Comparison of ENCODE assay signal across 9 cellular contexts in the genomic region with DNA sequence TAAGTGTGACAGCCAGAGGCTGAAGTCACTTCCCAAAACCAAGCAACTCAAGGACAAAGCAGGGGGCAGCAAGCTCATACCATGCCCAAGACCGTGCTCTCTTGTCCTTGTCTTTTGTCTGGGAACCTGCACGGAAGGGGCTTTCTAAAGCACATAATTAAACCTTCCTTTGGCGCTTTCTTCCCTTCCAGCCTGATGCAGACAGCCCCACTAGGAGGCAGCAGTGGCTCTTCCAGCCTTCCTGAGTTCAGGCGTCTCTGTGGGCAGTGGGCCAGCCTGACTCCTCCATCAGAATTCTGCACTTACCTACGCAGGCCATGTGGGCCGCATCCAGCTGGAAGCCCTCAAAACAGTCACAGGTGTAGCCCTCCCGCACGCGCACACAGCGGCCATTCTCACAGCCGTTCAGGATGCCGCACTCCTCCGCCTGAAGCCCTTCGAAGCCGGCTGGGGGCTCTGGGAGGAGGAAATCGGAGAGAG. TPM values are rescaled to one million over a fixed set of nuclear protein-coding genes. Genes with fewer than 3 reads are reported as not detected.
DNase-seq lines count a peak whose midpoint lies in the region; ATAC-seq and TF ChIP-seq lines count a peak whose summit lies in the region.
"Had no signal": no experiment of that assay in that cellular context is flagged by ENCODE, and none has a peak within 500 bp of the region (broad histone marks: within the 10 kb centered on the region; RNA-seq: fewer than 3 reads in every experiment).

No MANE protein-coding gene starts in this region.

- H3K4me3 ChIP-seq in kidney epithelial cell (ENCODE audit: low read depth, low read length) = no peak overlapping the region
- no peak overlapping the region for H3K4me3 ChIP-seq in tibial artery
- H3K4me3 ChIP-seq: SJSA1 had no signal

- H3K27ac Mint-ChIP-seq in MCF 10A (ENCODE audit: low read depth, unreplicated experiment) = no peak overlapping the region

- H3K4me3 Mint-ChIP-seq in MCF 10A (ENCODE audit: unreplicated experiment) = no peak overlapping the region

- peaks cover 14% of the 10 kb centered on the region for H3K4me1 Mint-ChIP-seq in MCF 10A (ENCODE audit: insufficient read depth, unreplicated experiment)

- TF ChIP-seq CTCF in MCF 10A (IDR thresholded peaks at IDR 0.05; ENCODE audit: unreplicated experiment) = peak; percentile 53
- peak; percentile 82 for TF ChIP-seq CTCF in kidney epithelial cell (IDR thresholded peaks at IDR 0.05; ENCODE audit: insufficient read depth, low read length, poor library complexity, severe bottlenecking)
- peak; percentile 65 to 68 for TF ChIP-seq CTCF in tibial artery (IDR thresholded peaks at IDR 0.05)

- no peaks in the 10 kb centered on the region for H3K9me3 Mint-ChIP-seq in MCF 10A (ENCODE audit: unreplicated experiment)

- peak overlapping the region; percentile 2 to 16 for H3K27ac ChIP-seq in tibial artery
- H3K27ac ChIP-seq: SJSA1 had no signal

- H3K4me1 ChIP-seq in tibial artery = no peaks in the 10 kb centered on the region
- H3K4me1 ChIP-seq: SJSA1 had no signal

- no peaks in the 10 kb centered on the region for H3K27me3 Mint-ChIP-seq in MCF 10A (ENCODE audit: insufficient read depth, unreplicated experiment)

- H3K27me3 ChIP-seq in kidney epithelial cell (ENCODE audit: control insufficient read depth, insufficient read depth, low read length) (no peaks in the 10 kb centered on the region), tibial artery (no peaks in the 10 kb centered on the region)
- H3K27me3 ChIP-seq: SJSA1 had no signal

- CTCF ChIA-PET in MCF 10A (lab: Yijun Ruan, JAX) = interaction anchor here (0.6 to 2.0 kb wide), 18 partner anchors 9 to 281 kb away, joined by 3 to 8 read pairs (median 3); partner anchors contain the start of gene LTBP2

- H3K36me3 ChIP-seq in kidney epithelial cell (ENCODE audit: control insufficient read depth, insufficient read depth, low read length) = no peaks in the 10 kb centered on the region
- H3K36me3 ChIP-seq in tibial artery = peaks cover 18 to 71% (median 45%) of the 10 kb centered on the region in 3 donors

- intact Hi-C loops in MCF 10A (cut with micrococcal nuclease) = loop anchor here (1.0 kb wide), 1 partner anchor 303 kb away; no protein-coding TSS in a partner anchor
- intact Hi-C loops in tibial artery (cut with DNase I; ENCODE audit: low total_unique reads) = loop anchor here (5.0 to 10.0 kb wide), 3 partner anchors 111 to 294 kb away; partner anchors contain the start of genes AREL1, FCF1 and LTBP2

- peak; percentile 76 for DNase-seq in GM03348 (ENCODE audit: low spot score)
- DNase-seq in NCI-H2107 treated with DMSO at 0.1 percent for 48 hours (lab: John Stamatoyannopoulos, UW; ENCODE audit: unreplicated experiment) = peak; percentile 80
- peak; percentile 63 for DNase-seq in MCF 10A (ENCODE audit: unreplicated experiment)
- no peak for DNase-seq in kidney epithelial cell (ENCODE audit: low read depth)
- DNase-seq in tibial artery = peak; percentile 72 to 83
- no peak for DNase-seq in germinal center (ENCODE audit: low spot score)
- no peak for DNase-seq in activated CD4-positive, alpha-beta T cell treated with anti-CD3 and anti-CD28 coated beads for 1 hour

- no peaks in the 10 kb centered on the region for H3K9me3 ChIP-seq in tibial artery
- H3K9me3 ChIP-seq: SJSA1 had no signal

- POLR2A ChIA-PET in MCF 10A (lab: Yijun Ruan, JAX) = interaction anchor here (0.6 to 1.4 kb wide), 2 partner anchors 8 kb away, joined by 3 to 10 read pairs; partner anchors contain the start of genes ISCA2 and NPC2

- no peak for ATAC-seq in GM21360 (IDR thresholded peaks at IDR 0.05; ENCODE audit: unreplicated experiment)

- peaks cover 16% of the 10 kb centered on the region for H3K36me3 Mint-ChIP-seq in MCF 10A (ENCODE audit: insufficient read depth, unreplicated experiment)

- no TSS peak for BruUV-seq in MCF 10A (replicated peaks; lab: Mats Ljungman, UMichigan)

RNA-seq across cellular contexts. Expression of gene ISCA2, which starts 7.6 kb away (rescaled TPM):
- total RNA-seq in MCF 10A (2022) = 13.9 and 21.1 TPM in 2 replicates
- total RNA-seq in kidney epithelial cell = 12.1 and 16.7 TPM in 2 replicates

RNA-seq across cellular contexts. Expression of gene NPC2, which starts 8.1 kb away (rescaled TPM):
- total RNA-seq in MCF 10A (2022) (105 and 128 TPM in 2 replicates), kidney epithelial cell (349 and 415 TPM in 2 replicates)

Comparison
In these comparisons a context has a peak if more than half of its experiments do, and no peak if none do; other contexts are left out.
1. DNase-seq: peak in GM03348 (single experiment), NCI-H2107 treated with DMSO at 0.1 percent for 48 hours (single experiment), MCF 10A (single experiment) and tibial artery (2 of 2); none in kidney epithelial cell (single experiment), germinal center (single experiment) and activated CD4-positive, alpha-beta T cell treated with anti-CD3 and anti-CD28 coated beads for 1 hour (single experiment).
2. Peak in every context shown above with its lines, with median percentiles within 50 percentile points of each other: CTCF ChIP-seq.